ENCODE assay signal across 10 cellular contexts in the genomic region with DNA sequence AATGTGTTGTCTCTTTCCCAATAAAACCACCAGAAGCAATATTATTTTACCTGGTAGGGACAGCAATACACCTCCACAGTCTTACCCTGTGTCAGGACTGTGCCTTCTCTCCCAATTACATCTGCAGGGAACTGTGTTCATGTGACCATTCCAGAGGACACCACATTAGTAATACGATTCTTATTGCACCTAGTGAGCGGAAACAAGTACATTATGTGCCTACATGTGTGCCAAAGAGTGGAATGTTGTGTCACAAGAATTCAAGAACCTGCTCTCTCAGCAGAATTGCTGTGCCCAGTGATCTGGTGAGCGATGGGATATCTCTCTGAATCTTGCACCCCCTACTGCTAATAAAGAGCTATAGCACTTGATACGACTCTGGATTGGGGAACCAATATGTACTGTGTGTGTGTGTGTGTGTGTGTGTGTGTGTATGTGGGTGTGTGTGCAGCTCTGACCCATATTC. TPM values are rescaled to one million over a fixed set of nuclear protein-coding genes. Genes with fewer than 3 reads are reported as not detected.
DNase-seq lines count a peak whose midpoint lies in the region; ATAC-seq and TF ChIP-seq lines count a peak whose summit lies in the region.
"Had no signal": no experiment of that assay in that cellular context is flagged by ENCODE, and none has a peak within 500 bp of the region (broad histone marks: within the 10 kb centered on the region; RNA-seq: fewer than 3 reads in every experiment).

No MANE protein-coding gene starts in this region.

- no TSS peak for BruUV-seq in A673 (replicated peaks; lab: Mats Ljungman, UMichigan)

- H3K4me3 ChIP-seq in A673 (ENCODE audit: low read depth, low read length, poor library complexity, severe bottlenecking), result no peak overlapping the region
- H3K4me3 ChIP-seq in HAP-1, result no peak overlapping the region
- H3K4me3 ChIP-seq: thoracic aorta had no signal

- no peaks in the 10 kb centered on the region for H3K4me1 ChIP-seq in A673 (ENCODE audit: insufficient read depth, low read length, poor library complexity, severe bottlenecking)
- no peaks in the 10 kb centered on the region for H3K4me1 ChIP-seq in foreskin keratinocyte
- H3K4me1 ChIP-seq in HAP-1, result peaks cover 5% of the 10 kb centered on the region; the same call in 1 of the 2 replicates

- H3K9me3 ChIP-seq in A673 (ENCODE audit: low read depth, low read length, poor library complexity, severe bottlenecking), result no peaks in the 10 kb centered on the region
- no peaks in the 10 kb centered on the region for H3K9me3 ChIP-seq in HAP-1
- H3K9me3 ChIP-seq: thoracic aorta had no signal

- no peak overlapping the region for H3K27ac ChIP-seq in A673 (ENCODE audit: low read depth, low read length, poor library complexity, severe bottlenecking)
- H3K27ac ChIP-seq in foreskin keratinocyte, result no peak overlapping the region
- H3K27ac ChIP-seq: thoracic aorta had no signal

- no peak for TF ChIP-seq POLR2A in GM18505 (IDR thresholded peaks at IDR 0.05; ENCODE audit: borderline replicate concordance, extremely low read depth, insufficient read depth, insufficient read length)

- intact Hi-C loops in A673 (cut with micrococcal nuclease; ENCODE audit: unreplicated experiment), result no loop called here

- H3K36me3 ChIP-seq in A673 (ENCODE audit: insufficient read depth, low read length, poor library complexity, severe bottlenecking) (no peaks in the 10 kb centered on the region), HAP-1 (replicated peaks) (no peaks in the 10 kb centered on the region)

- peak; percentile 40 for ATAC-seq in foreskin keratinocyte
- no peak for ATAC-seq in GM18505 (IDR thresholded peaks at IDR 0.05; ENCODE audit: unreplicated experiment)

- TF ChIP-seq CTCF in A673 (conservative IDR thresholded peaks at IDR 0.05; ENCODE audit: low read depth, low read length) (peak; percentile 57), GM12873 (IDR thresholded peaks at IDR 0.05; ENCODE audit: insufficient read depth, low read depth, low read length, missing control alignments) (peak; percentile 63), foreskin keratinocyte (conservative IDR thresholded peaks at IDR 0.05) (peak; percentile 55)

- POLR2A ChIA-PET in A673 (lab: Charles Lee; ENCODE audit: low non-redundant PET), result interaction anchor here (0.7 kb wide), 1 partner anchor 542 kb away, joined by 3 read pairs; no protein-coding TSS in a partner anchor

- DNase-seq in A673 (ENCODE audit: low spot score), result peak; percentile 49
- DNase-seq in RPMI8226, result peak; percentile 31
- DNase-seq in foreskin keratinocyte, result peak in 1 of 2 donors; percentile 30
- DNase-seq in DMS79 treated with DMSO at 0.1 percent for 48 hours (lab: John Stamatoyannopoulos, UW), result no peak
- no peak for DNase-seq in HAP-1 (ENCODE audit: low spot score in 2 of 2)
- DNase-seq in DMS79 (lab: John Stamatoyannopoulos, UW), result no peak
- DNase-seq: activated B cell treated with CpG ODN at 0.5 μM for 24 hours had no signal

- CTCF ChIA-PET in A673 (lab: Charles Lee), result interaction anchor here (0.6 to 1.3 kb wide), 5 partner anchors 10 to 908 kb away, joined by 3 to 5 read pairs (median 4); no protein-coding TSS in a partner anchor

- in situ Hi-C loops in HAP-1 (cut with MboI; ENCODE audit: low sequenced_read_pairs), result no loop called here

- H3K27me3 ChIP-seq in A673 (replicated peaks; ENCODE audit: insufficient read depth, low read depth, low read length, poor library complexity), result peaks cover 7% of the 10 kb centered on the region
- H3K27me3 ChIP-seq in foreskin keratinocyte, result no peaks in the 10 kb centered on the region
- no peaks in the 10 kb centered on the region for H3K27me3 ChIP-seq in HAP-1 (ENCODE audit: low read depth)

RNA-seq across cellular contexts. Expression of a gene that starts 57.4 kb away (rescaled TPM):
- total RNA-seq in A673 (2021) (0.49 and 0.50 TPM in 2 replicates), foreskin keratinocyte (3.5 and 5.0 TPM in 2 replicates)
- 1.7 and 3.0 TPM in 2 replicates for polyA plus RNA-seq in foreskin keratinocyte

Comparison
In these comparisons a context has a peak if more than half of its experiments do, and no peak if none do; other contexts are left out.
1. DNase-seq: peak in A673 (single experiment) and RPMI8226 (single experiment); none in DMS79 treated with DMSO at 0.1 percent for 48 hours (single experiment), HAP-1 (0 of 2) and DMS79 (single experiment).
2. Peak in every context shown above with its lines, with median percentiles within 50 percentile points of each other: CTCF ChIP-seq.